Comparison of ENCODE assay signal across 1 cellular context in the genomic region with DNA sequence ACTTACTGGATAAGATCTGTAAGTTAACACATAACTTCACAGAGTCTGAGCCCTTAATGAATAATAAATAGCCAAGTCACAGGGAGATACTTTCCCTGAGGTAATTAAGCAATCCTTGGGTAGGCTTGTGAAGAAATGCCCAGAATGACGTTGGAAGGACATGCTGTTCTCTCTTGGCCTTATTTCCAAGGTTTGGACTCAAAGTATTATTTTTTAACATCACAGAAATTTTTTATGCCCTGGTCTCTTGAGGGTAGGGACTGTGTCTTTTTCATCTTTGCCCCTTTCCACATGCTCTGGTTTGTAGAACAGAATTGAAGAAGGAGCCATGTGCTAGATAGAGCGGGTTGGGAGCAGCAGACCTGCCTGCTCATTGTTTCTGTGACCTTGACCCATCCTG.
TF ChIP-seq lines count a peak whose summit lies in the region.

No MANE protein-coding gene starts in this region.

TF ChIP-seq in GM23338, 12 proteins besides CTCF, POLR2A, EP300 and RAD21:
- TF ChIP-seq, protein P1, sequence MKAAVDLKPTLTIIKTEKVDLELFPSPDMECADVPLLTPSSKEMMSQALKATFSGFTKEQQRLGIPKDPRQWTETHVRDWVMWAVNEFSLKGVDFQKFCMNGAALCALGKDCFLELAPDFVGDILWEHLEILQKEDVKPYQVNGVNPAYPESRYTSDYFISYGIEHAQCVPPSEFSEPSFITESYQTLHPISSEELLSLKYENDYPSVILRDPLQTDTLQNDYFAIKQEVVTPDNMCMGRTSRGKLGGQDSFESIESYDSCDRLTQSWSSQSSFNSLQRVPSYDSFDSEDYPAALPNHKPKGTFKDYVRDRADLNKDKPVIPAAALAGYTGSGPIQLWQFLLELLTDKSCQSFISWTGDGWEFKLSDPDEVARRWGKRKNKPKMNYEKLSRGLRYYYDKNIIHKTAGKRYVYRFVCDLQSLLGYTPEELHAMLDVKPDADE (IDR thresholded peaks at IDR 0.05) = no peak
- TF ChIP-seq CREB1 (CRISPR knock-in tag; IDR thresholded peaks at IDR 0.05; ENCODE audit: low read depth) (no peak), POLR2AphosphoS5 (IDR thresholded peaks at IDR 0.05; ENCODE audit: low read depth) (no peak), ZNF114 (CRISPR knock-in tag; IDR thresholded peaks at IDR 0.05) (no peak), ZNF331 (CRISPR knock-in tag; IDR thresholded peaks at IDR 0.05; ENCODE audit: low read depth) (no peak), EZH2 (IDR thresholded peaks at IDR 0.05; ENCODE audit: low read depth, unreplicated experiment) (no peak), EZH2phosphoT487 (IDR thresholded peaks at IDR 0.05; ENCODE audit: unreplicated experiment) (no peak)
- TF ChIP-seq, protein P2, sequence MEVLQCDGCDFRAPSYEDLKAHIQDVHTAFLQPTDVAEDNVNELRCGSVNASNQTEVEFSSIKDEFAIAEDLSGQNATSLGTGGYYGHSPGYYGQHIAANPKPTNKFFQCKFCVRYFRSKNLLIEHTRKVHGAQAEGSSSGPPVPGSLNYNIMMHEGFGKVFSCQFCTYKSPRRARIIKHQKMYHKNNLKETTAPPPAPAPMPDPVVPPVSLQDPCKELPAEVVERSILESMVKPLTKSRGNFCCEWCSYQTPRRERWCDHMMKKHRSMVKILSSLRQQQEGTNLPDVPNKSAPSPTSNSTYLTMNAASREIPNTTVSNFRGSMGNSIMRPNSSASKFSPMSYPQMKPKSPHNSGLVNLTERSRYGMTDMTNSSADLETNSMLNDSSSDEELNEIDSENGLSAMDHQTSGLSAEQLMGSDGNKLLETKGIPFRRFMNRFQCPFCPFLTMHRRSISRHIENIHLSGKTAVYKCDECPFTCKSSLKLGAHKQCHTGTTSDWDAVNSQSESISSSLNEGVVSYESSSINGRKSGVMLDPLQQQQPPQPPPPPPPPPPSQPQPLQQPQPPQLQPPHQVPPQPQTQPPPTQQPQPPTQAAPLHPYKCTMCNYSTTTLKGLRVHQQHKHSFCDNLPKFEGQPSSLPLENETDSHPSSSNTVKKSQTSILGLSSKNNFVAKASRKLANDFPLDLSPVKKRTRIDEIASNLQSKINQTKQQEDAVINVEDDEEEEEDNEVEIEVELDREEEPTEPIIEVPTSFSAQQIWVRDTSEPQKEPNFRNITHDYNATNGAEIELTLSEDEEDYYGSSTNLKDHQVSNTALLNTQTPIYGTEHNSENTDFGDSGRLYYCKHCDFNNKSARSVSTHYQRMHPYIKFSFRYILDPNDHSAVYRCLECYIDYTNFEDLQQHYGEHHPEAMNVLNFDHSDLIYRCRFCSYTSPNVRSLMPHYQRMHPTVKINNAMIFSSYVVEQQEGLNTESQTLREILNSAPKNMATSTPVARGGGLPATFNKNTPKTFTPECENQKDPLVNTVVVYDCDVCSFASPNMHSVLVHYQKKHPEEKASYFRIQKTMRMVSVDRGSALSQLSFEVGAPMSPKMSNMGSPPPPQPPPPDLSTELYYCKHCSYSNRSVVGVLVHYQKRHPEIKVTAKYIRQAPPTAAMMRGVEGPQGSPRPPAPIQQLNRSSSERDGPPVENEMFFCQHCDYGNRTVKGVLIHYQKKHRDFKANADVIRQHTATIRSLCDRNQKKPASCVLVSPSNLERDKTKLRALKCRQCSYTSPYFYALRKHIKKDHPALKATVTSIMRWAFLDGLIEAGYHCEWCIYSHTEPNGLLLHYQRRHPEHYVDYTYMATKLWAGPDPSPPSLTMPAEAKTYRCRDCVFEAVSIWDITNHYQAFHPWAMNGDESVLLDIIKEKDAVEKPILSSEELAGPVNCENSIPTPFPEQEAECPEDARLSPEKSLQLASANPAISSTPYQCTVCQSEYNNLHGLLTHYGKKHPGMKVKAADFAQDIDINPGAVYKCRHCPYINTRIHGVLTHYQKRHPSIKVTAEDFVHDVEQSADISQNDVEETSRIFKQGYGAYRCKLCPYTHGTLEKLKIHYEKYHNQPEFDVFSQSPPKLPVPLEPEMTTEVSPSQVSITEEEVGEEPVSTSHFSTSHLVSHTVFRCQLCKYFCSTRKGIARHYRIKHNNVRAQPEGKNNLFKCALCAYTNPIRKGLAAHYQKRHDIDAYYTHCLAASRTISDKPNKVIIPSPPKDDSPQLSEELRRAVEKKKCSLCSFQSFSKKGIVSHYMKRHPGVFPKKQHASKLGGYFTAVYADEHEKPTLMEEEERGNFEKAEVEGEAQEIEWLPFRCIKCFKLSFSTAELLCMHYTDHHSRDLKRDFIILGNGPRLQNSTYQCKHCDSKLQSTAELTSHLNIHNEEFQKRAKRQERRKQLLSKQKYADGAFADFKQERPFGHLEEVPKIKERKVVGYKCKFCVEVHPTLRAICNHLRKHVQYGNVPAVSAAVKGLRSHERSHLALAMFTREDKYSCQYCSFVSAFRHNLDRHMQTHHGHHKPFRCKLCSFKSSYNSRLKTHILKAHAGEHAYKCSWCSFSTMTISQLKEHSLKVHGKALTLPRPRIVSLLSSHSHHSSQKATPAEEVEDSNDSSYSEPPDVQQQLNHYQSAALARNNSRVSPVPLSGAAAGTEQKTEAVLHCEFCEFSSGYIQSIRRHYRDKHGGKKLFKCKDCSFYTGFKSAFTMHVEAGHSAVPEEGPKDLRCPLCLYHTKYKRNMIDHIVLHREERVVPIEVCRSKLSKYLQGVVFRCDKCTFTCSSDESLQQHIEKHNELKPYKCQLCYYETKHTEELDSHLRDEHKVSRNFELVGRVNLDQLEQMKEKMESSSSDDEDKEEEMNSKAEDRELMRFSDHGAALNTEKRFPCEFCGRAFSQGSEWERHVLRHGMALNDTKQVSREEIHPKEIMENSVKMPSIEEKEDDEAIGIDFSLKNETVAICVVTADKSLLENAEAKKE (CRISPR knock-in tag; IDR thresholded peaks at IDR 0.05) = no peak
